ENCODE assay signal across 23 cellular contexts in genomic region chr15:88586401-88587162, GRCh38. TPM values are rescaled to one million over a fixed set of nuclear protein-coding genes. Genes with fewer than 3 reads are reported as not detected.
DNase-seq lines count a peak whose midpoint lies in the region; ATAC-seq and TF ChIP-seq lines count a peak whose summit lies in the region.
"Had no signal": no experiment of that assay in that cellular context is flagged by ENCODE, and none has a peak within 500 bp of the region (broad histone marks: within the 10 kb centered on the region; RNA-seq: fewer than 3 reads in every experiment).

No MANE protein-coding gene starts in this region.

- H3K4me1 Mint-ChIP-seq in MCF 10A (ENCODE audit: insufficient read depth, unreplicated experiment) = no peaks in the 10 kb centered on the region
- H3K4me1 Mint-ChIP-seq: central memory CD8-positive, alpha-beta T cell; naive thymus-derived CD4-positive, alpha-beta T cell; stimulated activated memory B cell treated with anti-CD40 and anti-IgM and Interleukin-4, amounts not matched to agents 10 μg/mL and 1 μg/mL and 100 μg/mL, for 72 hours had no signal

- H3K9me3 ChIP-seq in mammary epithelial cell (replicated peaks; ENCODE audit: insufficient read depth, low read length) (no peaks in the 10 kb centered on the region), heart right ventricle (peaks cover 0 to 11% (median 0%) of the 10 kb centered on the region in 11 donors), aorta (ENCODE audit: control insufficient read depth, low read length) (peaks cover 3% of the 10 kb centered on the region)
- H3K9me3 ChIP-seq: transverse colon had no signal

- H3K36me3 ChIP-seq in mammary epithelial cell (ENCODE audit: insufficient read depth, low read length) (no peaks in the 10 kb centered on the region), heart right ventricle (no peaks in the 10 kb centered on the region), aorta (ENCODE audit: control insufficient read depth in 1 of 2, insufficient read depth in 2 of 2, low read length in 1 of 2) (no peaks in the 10 kb centered on the region)
- H3K36me3 ChIP-seq: gastroesophageal sphincter, transverse colon had no signal

- no peak overlapping the region for H2AFZ ChIP-seq in mammary epithelial cell (ENCODE audit: low read depth, low read length)
- H2AFZ ChIP-seq: GM23338 had no signal

- H3K9me3 Mint-ChIP-seq in MCF 10A (ENCODE audit: unreplicated experiment) = no peaks in the 10 kb centered on the region
- H3K9me3 Mint-ChIP-seq: activated CD4-positive, alpha-beta memory T cell treated with anti-CD3 and anti-CD28 coated beads for 36 hours; CD4-positive, alpha-beta T cell; central memory CD8-positive, alpha-beta T cell; GM23338; stimulated activated memory B cell treated with anti-CD40 and anti-IgM and Interleukin-4, amounts not matched to agents 10 μg/mL and 1 μg/mL and 100 μg/mL, for 72 hours had no signal

- no peak overlapping the region for H3K4me3 ChIP-seq in mammary epithelial cell (replicated peaks in 1 of 3; ENCODE audit: insufficient read depth in 1 of 3, low read depth in 2 of 3, low read length in 3 of 3)
- H3K4me3 ChIP-seq in fibroblast of pulmonary artery (replicated peaks; ENCODE audit: low read depth, low read length) = no peak overlapping the region
- H3K4me3 ChIP-seq in heart right ventricle = no peak overlapping the region
- no peak overlapping the region for H3K4me3 ChIP-seq in aorta (ENCODE audit: low read length in 2 of 2)
- H3K4me3 ChIP-seq: gastroesophageal sphincter, GM23338, lung, transverse colon had no signal

- no peak overlapping the region for H3K27ac ChIP-seq in mammary epithelial cell (ENCODE audit: insufficient read depth, low read depth, low read length)
- H3K27ac ChIP-seq in heart right ventricle = no peak overlapping the region
- no peak overlapping the region for H3K27ac ChIP-seq in aorta (ENCODE audit: low read depth in 1 of 2, low read length in 2 of 2)
- H3K27ac ChIP-seq: gastroesophageal sphincter, transverse colon had no signal

- CTCF ChIA-PET in mammary epithelial cell (lab: Charles Lee; ENCODE audit: low non-redundant PET) (no interaction called here), MCF 10A (lab: Yijun Ruan, JAX) (interaction anchor here (0.5 to 1.3 kb wide), 3 partner anchors 28 to 591 kb away, joined by 3 to 4 read pairs (median 3); no protein-coding TSS in a partner anchor)

- WGBS in mammary epithelial cell (ENCODE audit: low coverage, missing lambda C conversion rate) = 23% methylated on average over 4 of the region's 4 CpGs
- 32 to 36% methylated on average over 4 of the region's 4 CpGs for WGBS in heart right ventricle, 2 donors
- 27 to 32% methylated on average over 4 of the region's 4 CpGs for WGBS in aorta, 2 donors

- H3K27me3 ChIP-seq in mammary epithelial cell (ENCODE audit: insufficient read depth, low read length) (peaks cover 4% of the 10 kb centered on the region), heart right ventricle (no peaks in the 10 kb centered on the region), aorta (ENCODE audit: control insufficient read depth in 1 of 2, insufficient read depth in 2 of 2, low read length in 1 of 2) (no peaks in the 10 kb centered on the region)
- H3K27me3 ChIP-seq: gastroesophageal sphincter, transverse colon had no signal

- H4K20me1 ChIP-seq in mammary epithelial cell (ENCODE audit: insufficient read depth, low read length) = no peaks in the 10 kb centered on the region

- H3K4me2 ChIP-seq in mammary epithelial cell (ENCODE audit: insufficient read depth, low read depth, low read length) = no peak overlapping the region
- H3K4me2 ChIP-seq: GM23338 had no signal

- POLR2A ChIA-PET in MCF 10A (lab: Yijun Ruan, JAX) = interaction anchor here (1.0 kb wide), 1 partner anchor 52 kb away, joined by 3 read pairs; the partner anchor contains the start of gene ISG20

- TF ChIP-seq CTCF in mammary epithelial cell (conservative IDR thresholded peaks at IDR 0.05 in 1 of 2, IDR thresholded peaks at IDR 0.05 in 1 of 2; ENCODE audit: extremely low read depth in 1 of 2, insufficient read depth in 1 of 2, low read depth in 1 of 2, low read length in 2 of 2) (no peak), MCF 10A (IDR thresholded peaks at IDR 0.05; ENCODE audit: unreplicated experiment) (no peak), fibroblast of pulmonary artery (IDR thresholded peaks at IDR 0.05; ENCODE audit: low read length, missing control alignments) (no peak), heart right ventricle (IDR thresholded peaks at IDR 0.05) (no peak)

- no peaks in the 10 kb centered on the region for H3K79me2 ChIP-seq in mammary epithelial cell (ENCODE audit: insufficient read depth, low read length)

- intact Hi-C loops in mammary epithelial cell (cut with micrococcal nuclease) (no loop called here), MCF 10A (cut with micrococcal nuclease) (no loop called here), heart right ventricle (cut with DNase I) (no loop called here), aorta (cut with DNase I) (no loop called here)

- H3K27ac Mint-ChIP-seq in MCF 10A (ENCODE audit: low read depth, unreplicated experiment) = no peak overlapping the region
- H3K27ac Mint-ChIP-seq: activated CD4-positive, alpha-beta memory T cell treated with anti-CD3 and anti-CD28 coated beads for 36 hours; activated naive CD8-positive, alpha-beta T cell; CD4-positive, alpha-beta T cell; GM23338; naive thymus-derived CD4-positive, alpha-beta T cell; stimulated activated memory B cell treated with anti-CD40 and anti-IgM and Interleukin-4, amounts not matched to agents 10 μg/mL and 1 μg/mL and 100 μg/mL, for 72 hours had no signal

- dilution Hi-C loops in mammary epithelial cell (cut with HindIII; ENCODE audit: low sequenced_read_pairs) = no loop called here

- in situ Hi-C loops in mammary epithelial cell (cut with MboI; ENCODE audit: low sequenced_read_pairs in 2 of 2) = no loop called here

- no peak overlapping the region for H3K9ac ChIP-seq in mammary epithelial cell (ENCODE audit: insufficient read depth, low read length)

- no peaks in the 10 kb centered on the region for H3K36me3 Mint-ChIP-seq in MCF 10A (ENCODE audit: insufficient read depth, unreplicated experiment)
- H3K36me3 Mint-ChIP-seq: activated CD4-positive, alpha-beta memory T cell treated with anti-CD3 and anti-CD28 coated beads for 36 hours; stimulated activated memory B cell treated with anti-CD40 and anti-IgM and Interleukin-4, amounts not matched to agents 10 μg/mL and 1 μg/mL and 100 μg/mL, for 72 hours had no signal

- peaks cover 13% of the 10 kb centered on the region for H3K27me3 Mint-ChIP-seq in MCF 10A (ENCODE audit: insufficient read depth, unreplicated experiment)
- H3K27me3 Mint-ChIP-seq: activated CD4-positive, alpha-beta memory T cell treated with anti-CD3 and anti-CD28 coated beads for 36 hours; activated naive CD8-positive, alpha-beta T cell; stimulated activated memory B cell treated with anti-CD40 and anti-IgM and Interleukin-4, amounts not matched to agents 10 μg/mL and 1 μg/mL and 100 μg/mL, for 72 hours had no signal

- BruUV-seq in mammary epithelial cell (replicated peaks; lab: Mats Ljungman, UMichigan) (no TSS peak), MCF 10A (replicated peaks; lab: Mats Ljungman, UMichigan) (no TSS peak)

- H3K4me3 Mint-ChIP-seq in MCF 10A (ENCODE audit: unreplicated experiment) = no peak overlapping the region
- H3K4me3 Mint-ChIP-seq: activated CD4-positive, alpha-beta memory T cell treated with anti-CD3 and anti-CD28 coated beads for 36 hours; activated naive CD8-positive, alpha-beta T cell; CD4-positive, alpha-beta T cell; central memory CD8-positive, alpha-beta T cell; GM23338; naive thymus-derived CD4-positive, alpha-beta T cell; stimulated activated memory B cell treated with anti-CD40 and anti-IgM and Interleukin-4, amounts not matched to agents 10 μg/mL and 1 μg/mL and 100 μg/mL, for 72 hours had no signal

- ATAC-seq in heart right ventricle (no peak), aorta (ENCODE audit: low FRiP score) (no peak)
- ATAC-seq: gastroesophageal sphincter; GM23338; naive thymus-derived CD4-positive, alpha-beta T cell; stimulated activated memory B cell treated with anti-CD40 and anti-IgM and Interleukin-4, amounts not matched to agents 10 μg/mL and 1 μg/mL and 100 μg/mL, for 72 hours had no signal

- DNase-seq in mammary epithelial cell = peak; percentile 58
- no peak for DNase-seq in MCF 10A (ENCODE audit: unreplicated experiment)
- peak; percentile 93 for DNase-seq in SK-N-DZ (ENCODE audit: low spot score)
- peak; percentile 6 for DNase-seq in fibroblast of pulmonary artery (ENCODE audit: low read depth)
- DNase-seq in NCI-H2107 treated with DMSO at 0.1 percent for 48 hours (lab: John Stamatoyannopoulos, UW; ENCODE audit: unreplicated experiment) = no peak
- DNase-seq in heart right ventricle = no peak
- DNase-seq in NCI-H526 treated with DMSO at 0.1 percent for 48 hours (lab: John Stamatoyannopoulos, UW) = no peak
- no peak for DNase-seq in aorta
- DNase-seq: activated CD4-positive, alpha-beta memory T cell treated with anti-CD3 and anti-CD28 coated beads for 36 hours; activated T-cell treated with anti-CD3 and anti-CD28 coated beads, Interleukin-2, amount 50 U/mL, for 48 hours; CD4-positive, alpha-beta T cell; GF-D8; naive thymus-derived CD4-positive, alpha-beta T cell; NCI-H146; NCI-H510A treated with DMSO at 0.1 percent for 48 hours; small intestine; transverse colon had no signal

- no peaks in the 10 kb centered on the region for H3K4me1 ChIP-seq in mammary epithelial cell (ENCODE audit: insufficient read depth, low read length)
- H3K4me1 ChIP-seq in heart right ventricle = no peaks in the 10 kb centered on the region
- no peaks in the 10 kb centered on the region for H3K4me1 ChIP-seq in aorta (ENCODE audit: control insufficient read depth in 1 of 2, insufficient read depth in 2 of 2, low read length in 2 of 2)
- H3K4me1 ChIP-seq: gastroesophageal sphincter, transverse colon had no signal

RNA-seq across cellular contexts. Expression of gene AEN, which starts 34.6 kb away (rescaled TPM):
- total RNA-seq in mammary epithelial cell (10 to 100 TPM; 31.8 to 42.7 TPM), MCF 10A (2022) (48.7 and 67.6 TPM in 2 replicates), heart right ventricle (1 to 10 TPM; 4.0 to 9.5 (median 5.6) TPM), aorta (10 to 100 TPM; 10.7 to 22.3 TPM)
- polyA plus RNA-seq in mammary epithelial cell (29.2 TPM), heart right ventricle (10 to 100 TPM in 1 of 2 donors, 1 to 10 TPM in 1; 3.4 to 13.2 TPM), aorta (1 to 10 TPM; 7.1 to 10.0 TPM)
- 80.7 TPM for polyA minus RNA-seq in mammary epithelial cell
- 54.6 and 62.0 TPM in 2 replicates for polyA plus RNA-seq in SK-N-DZ (2014; cell fraction: cytosol; rRNA removed)
- polyA plus RNA-seq in SK-N-DZ (2014; cell fraction: nucleus; rRNA removed) = 58.0 and 62.1 TPM in 2 replicates

RNA-seq across cellular contexts. Expression of gene DET1, which starts 40.1 kb away (rescaled TPM):
- total RNA-seq in mammary epithelial cell (1 to 10 TPM; 2.4 to 3.0 TPM), MCF 10A (2022) (5.1 and 7.6 TPM in 2 replicates), heart right ventricle (10 to 100 TPM in 1 of 10 donors, 1 to 10 TPM in 9; 6.5 to 10.5 (median 8.7) TPM), aorta (1 to 10 TPM; 3.3 to 6.7 TPM)
- polyA plus RNA-seq in mammary epithelial cell (2.3 TPM), heart right ventricle (1 to 10 TPM; 2.9 to 3.4 TPM), aorta (1 to 10 TPM; 2.5 to 2.6 TPM)
- polyA minus RNA-seq in mammary epithelial cell = 3.6 TPM
- 14.9 and 16.0 TPM in 2 replicates for polyA plus RNA-seq in SK-N-DZ (2014; cell fraction: cytosol; rRNA removed)
- polyA plus RNA-seq in SK-N-DZ (2014; cell fraction: nucleus; rRNA removed) = 15.8 and 20.4 TPM in 2 replicates

RNA-seq across cellular contexts. Expression of gene ISG20, which starts 52.2 kb away (rescaled TPM):
- total RNA-seq in mammary epithelial cell (1 to 10 TPM; 1.0 to 2.9 TPM), MCF 10A (2022) (9.7 and 20.0 TPM in 2 replicates), heart right ventricle (10 to 100 TPM in 1 of 10 donors, 1 to 10 TPM in 9; 2.0 to 23.0 (median 4.5) TPM), aorta (10 to 100 TPM; 12.4 to 13.3 TPM)
- polyA plus RNA-seq in mammary epithelial cell (7.9 TPM), heart right ventricle (10 to 100 TPM in 1 of 2 donors, 1 to 10 TPM in 1; 3.6 to 13.8 TPM), aorta (10 to 100 TPM; 10.1 to 18.7 TPM)
- 16.8 TPM for polyA minus RNA-seq in mammary epithelial cell
- 2.3 and 3.0 TPM in 2 replicates for polyA plus RNA-seq in SK-N-DZ (2014; cell fraction: cytosol; rRNA removed)
- 1.5 and 5.3 TPM in 2 replicates for polyA plus RNA-seq in SK-N-DZ (2014; cell fraction: nucleus; rRNA removed)

Comparison
In these comparisons a context has a peak if more than half of its experiments do, and no peak if none do; other contexts are left out.
1. DNase-seq: peak in mammary epithelial cell (single experiment), SK-N-DZ (single experiment) and fibroblast of pulmonary artery (single experiment); none in MCF 10A (single experiment), NCI-H2107 treated with DMSO at 0.1 percent for 48 hours (single experiment), heart right ventricle (0 of 2), NCI-H526 treated with DMSO at 0.1 percent for 48 hours (single experiment) and aorta (0 of 2).